ENCODE assay signal across 15 cellular contexts in the genomic region with DNA sequence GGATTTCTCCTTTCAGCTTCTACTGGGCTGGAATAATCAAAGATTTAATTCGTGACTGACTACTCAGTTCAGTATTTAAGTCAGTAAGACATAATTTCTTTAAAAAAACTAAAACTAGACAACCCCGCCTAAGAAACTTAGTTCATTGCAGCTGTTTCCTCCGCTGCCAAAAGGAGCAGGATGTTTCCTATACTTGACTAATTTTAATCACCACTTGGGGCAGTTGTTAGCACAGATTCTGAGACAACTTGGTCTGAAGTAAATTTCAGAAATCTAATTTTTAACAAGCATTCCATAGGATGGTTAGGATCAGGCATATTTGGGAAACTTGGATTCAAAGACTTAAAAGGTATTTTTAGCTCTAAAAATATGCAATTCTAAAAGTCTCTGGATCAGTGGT. TPM values are rescaled to one million over a fixed set of nuclear protein-coding genes. Genes with fewer than 3 reads are reported as not detected.
A peak's percentile ranks its signal among the peaks of the same experiment; 100 is the strongest.
DNase-seq lines count a peak whose midpoint lies in the region; ATAC-seq and TF ChIP-seq lines count a peak whose summit lies in the region.
"Had no signal": no experiment of that assay in that cellular context is flagged by ENCODE, and none has a peak within 500 bp of the region (broad histone marks: within the 10 kb centered on the region; RNA-seq: fewer than 3 reads in every experiment).

No MANE protein-coding gene starts in this region.

- peaks cover 21% of the 10 kb centered on the region for H3K4me1 Mint-ChIP-seq in activated T-cell treated with anti-CD3 and anti-CD28 coated beads, Interleukin-2, amount 50 U/mL, for 72 hours (ENCODE audit: low read depth)
- H3K4me1 Mint-ChIP-seq in activated T-helper 1 cell treated with anti-CD3 and anti-CD28 coated beads, Interleukin-12 subunit alpha, Interleukin-12 subunit beta, Interleukin-2, Interleukin-4 antibody, amounts not matched to agents 30 ng/mL and 10 ng/mL and 1 ng/mL, durations not matched to agents 14 hours and 24 hours and 36 hours (ENCODE audit: low read depth): peaks cover 46% of the 10 kb centered on the region

- no peak for ATAC-seq in activated T-cell treated with anti-CD3 and anti-CD28 coated beads, Interleukin-2, amount 50 U/mL, for 72 hours (replicated peaks in 1 of 2)
- ATAC-seq in thoracic aorta (ENCODE audit: insufficient number of reproducible peaks, low FRiP score, low read depth): no peak

- no peaks in the 10 kb centered on the region for H3K9me3 ChIP-seq in thoracic aorta
- H3K9me3 ChIP-seq in MG63: no peaks in the 10 kb centered on the region
- H3K9me3 ChIP-seq in effector memory CD4-positive, alpha-beta T cell (ENCODE audit: control insufficient read depth, low read length): no peaks in the 10 kb centered on the region
- H3K9me3 ChIP-seq: SJSA1 had no signal

- H3K27me3 ChIP-seq in thoracic aorta (replicated peaks; ENCODE audit: insufficient read depth) (no peaks in the 10 kb centered on the region), MG63 (no peaks in the 10 kb centered on the region)
- no peaks in the 10 kb centered on the region for H3K27me3 ChIP-seq in effector memory CD4-positive, alpha-beta T cell (replicated peaks; ENCODE audit: control insufficient read depth, insufficient read depth, low read length, poor library complexity, severe bottlenecking)
- H3K27me3 ChIP-seq: SJSA1 had no signal

- no peak overlapping the region for H3K4me3 Mint-ChIP-seq in activated T-cell treated with anti-CD3 and anti-CD28 coated beads, Interleukin-2, amount 50 U/mL, for 72 hours
- H3K4me3 Mint-ChIP-seq in activated T-helper 1 cell treated with anti-CD3 and anti-CD28 coated beads, Interleukin-12 subunit alpha, Interleukin-12 subunit beta, Interleukin-2, Interleukin-4 antibody, amounts not matched to agents 30 ng/mL and 10 ng/mL and 1 ng/mL, durations not matched to agents 14 hours and 24 hours and 36 hours: no peak overlapping the region

- peaks cover 8% of the 10 kb centered on the region for H3K36me3 ChIP-seq in thoracic aorta
- H3K36me3 ChIP-seq in MG63: peaks cover 78% of the 10 kb centered on the region
- peaks cover 68% of the 10 kb centered on the region for H3K36me3 ChIP-seq in effector memory CD4-positive, alpha-beta T cell (ENCODE audit: control insufficient read depth, insufficient read depth, low read length)

- H3K36me3 Mint-ChIP-seq in activated T-cell treated with anti-CD3 and anti-CD28 coated beads, Interleukin-2, amount 50 U/mL, for 72 hours (ENCODE audit: insufficient read depth in 2 of 2): peaks cover 7 to 54% of the 10 kb centered on the region in 2 donors
- H3K36me3 Mint-ChIP-seq in activated T-helper 1 cell treated with anti-CD3 and anti-CD28 coated beads, Interleukin-12 subunit alpha, Interleukin-12 subunit beta, Interleukin-2, Interleukin-4 antibody, amounts not matched to agents 30 ng/mL and 10 ng/mL and 1 ng/mL, durations not matched to agents 14 hours and 24 hours and 36 hours (ENCODE audit: low read depth): peaks cover 58% of the 10 kb centered on the region

- H3K4me1 ChIP-seq in thoracic aorta (ENCODE audit: control insufficient read depth in 1 of 2, low read depth in 2 of 2): peaks cover 3 to 38% of the 10 kb centered on the region in 2 donors
- H3K4me1 ChIP-seq in effector memory CD4-positive, alpha-beta T cell (ENCODE audit: control insufficient read depth, insufficient read depth, low read length, poor library complexity, severe bottlenecking): no peaks in the 10 kb centered on the region
- H3K4me1 ChIP-seq: SJSA1 had no signal

- no peak overlapping the region for H3K4me3 ChIP-seq in fibroblast of villous mesenchyme (ENCODE audit: low read depth, low read length)
- no peak overlapping the region for H3K4me3 ChIP-seq in thoracic aorta
- no peak overlapping the region for H3K4me3 ChIP-seq in MG63
- no peak overlapping the region for H3K4me3 ChIP-seq in effector memory CD4-positive, alpha-beta T cell (ENCODE audit: insufficient read depth, low read depth, low read length, poor library complexity, severe bottlenecking)
- H3K4me3 ChIP-seq: lung, SJSA1 had no signal

- intact Hi-C loops in activated T-helper 1 cell treated with anti-CD3 and anti-CD28 coated beads, Interleukin-12 subunit alpha, Interleukin-12 subunit beta, Interleukin-2, Interleukin-4 antibody, amounts not matched to agents 30 ng/mL and 10 ng/mL and 1 ng/mL, durations not matched to agents 14 hours and 24 hours and 36 hours (cut with micrococcal nuclease): loop anchor here (2.0 kb wide), 1 partner anchor 35 kb away; the partner anchor contains the start of gene EPRS1

- peak overlapping the region; percentile 90 for H3K27ac Mint-ChIP-seq in activated T-cell treated with anti-CD3 and anti-CD28 coated beads, Interleukin-2, amount 50 U/mL, for 72 hours
- H3K27ac Mint-ChIP-seq in activated T-helper 1 cell treated with anti-CD3 and anti-CD28 coated beads, Interleukin-12 subunit alpha, Interleukin-12 subunit beta, Interleukin-2, Interleukin-4 antibody, amounts not matched to agents 30 ng/mL and 10 ng/mL and 1 ng/mL, durations not matched to agents 14 hours and 24 hours and 36 hours: peak overlapping the region; percentile 29

- no peaks in the 10 kb centered on the region for H3K27me3 Mint-ChIP-seq in activated T-cell treated with anti-CD3 and anti-CD28 coated beads, Interleukin-2, amount 50 U/mL, for 72 hours (ENCODE audit: low read depth)
- H3K27me3 Mint-ChIP-seq in activated T-helper 1 cell treated with anti-CD3 and anti-CD28 coated beads, Interleukin-12 subunit alpha, Interleukin-12 subunit beta, Interleukin-2, Interleukin-4 antibody, amounts not matched to agents 30 ng/mL and 10 ng/mL and 1 ng/mL, durations not matched to agents 14 hours and 24 hours and 36 hours (ENCODE audit: insufficient read depth): no peaks in the 10 kb centered on the region

- H3K27ac ChIP-seq in thoracic aorta: peak overlapping the region; percentile 69 to 76
- no peak overlapping the region for H3K27ac ChIP-seq in effector memory CD4-positive, alpha-beta T cell (ENCODE audit: insufficient read depth, low read length, poor library complexity, severe bottlenecking)
- H3K27ac ChIP-seq: SJSA1 had no signal

- no peaks in the 10 kb centered on the region for H3K9me3 Mint-ChIP-seq in activated T-cell treated with anti-CD3 and anti-CD28 coated beads, Interleukin-2, amount 50 U/mL, for 72 hours
- no peaks in the 10 kb centered on the region for H3K9me3 Mint-ChIP-seq in activated T-helper 1 cell treated with anti-CD3 and anti-CD28 coated beads, Interleukin-12 subunit alpha, Interleukin-12 subunit beta, Interleukin-2, Interleukin-4 antibody, amounts not matched to agents 30 ng/mL and 10 ng/mL and 1 ng/mL, durations not matched to agents 14 hours and 24 hours and 36 hours

- DNase-seq in activated T-cell treated with anti-CD3 and anti-CD28 coated beads, Interleukin-2, amount 50 U/mL, for 72 hours: no peak
- DNase-seq in activated T-cell treated with anti-CD3 and anti-CD28 coated beads for 4 hours (no peak), fibroblast of villous mesenchyme (ENCODE audit: low read depth) (peak; percentile 14), thoracic aorta (ENCODE audit: low spot score) (no peak), MG63 (no peak)
- no peak for DNase-seq in activated T-helper 1 cell treated with anti-CD3 and anti-CD28 coated beads, Interleukin-12 subunit alpha, Interleukin-12 subunit beta, Interleukin-2, Interleukin-4 antibody, amounts not matched to agents 30 ng/mL and 10 ng/mL and 1 ng/mL, durations not matched to agents 14 hours and 24 hours and 36 hours (ENCODE audit: low spot score)
- no peak for DNase-seq in effector memory CD4-positive, alpha-beta T cell
- no peak for DNase-seq in stimulated activated CD4-positive, alpha-beta T cell treated with anti-CD3 and anti-CD28 coated beads, Interleukin-2, amount 100 ng/mL, for 48 hours
- DNase-seq: activated CD4-positive, CD25-positive, alpha-beta regulatory T cell; activated effector memory CD4-positive, alpha-beta T cell treated with Interleukin-2 at 50 U/mL for 16 hours; head of caudate nucleus; NCI-H146; NCI-H774 had no signal

- TF ChIP-seq CTCF in fibroblast of villous mesenchyme (IDR thresholded peaks at IDR 0.05; ENCODE audit: insufficient read depth, low read depth, low read length): peak; percentile 27
- TF ChIP-seq CTCF in thoracic aorta (IDR thresholded peaks at IDR 0.05): peak; percentile 31

RNA-seq across cellular contexts. Expression of gene EPRS1, which starts 34.0 kb away (rescaled TPM):
- 100 to 1,000 TPM; 204 to 218 TPM for total RNA-seq in activated T-cell treated with anti-CD3 and anti-CD28 coated beads, Interleukin-2, amount 50 U/mL, for 72 hours
- 176 and 188 TPM in 2 replicates for total RNA-seq in activated T-helper 1 cell treated with anti-CD3 and anti-CD28 coated beads, Interleukin-12 subunit alpha, Interleukin-12 subunit beta, Interleukin-2, Interleukin-4 antibody, amounts not matched to agents 30 ng/mL and 10 ng/mL and 1 ng/mL, durations not matched to agents 14 hours and 24 hours and 36 hours
- 155 and 193 TPM in 2 replicates for total RNA-seq in fibroblast of villous mesenchyme
- total RNA-seq in thoracic aorta: 10 to 100 TPM; 35.1 to 47.6 TPM
- total RNA-seq in MG63 (2014; rRNA removed; shearing (Covaris generic); ENCODE audit: low replicate concordance): 95.3 and 106 TPM in 2 replicates
